In genomic region chr1:2304921-2305681, GRCh38 we compare ENCODE assay signal across 25 cellular contexts.
DNase-seq lines count a peak whose midpoint lies in the region; ATAC-seq and TF ChIP-seq lines count a peak whose summit lies in the region.
"Had no signal": no experiment of that assay in that cellular context is flagged by ENCODE, and none has a peak within 500 bp of the region (broad histone marks: within the 10 kb centered on the region; RNA-seq: fewer than 3 reads in every experiment).

No MANE protein-coding gene starts in this region.

- peaks cover 30% of the 10 kb centered on the region for H3K36me3 Mint-ChIP-seq in activated CD4-positive, alpha-beta T cell treated with anti-CD3 and anti-CD28 coated beads, Interleukin-2, amount 10 ng/mL, durations not matched to agents 7 days and 5 days (ENCODE audit: low read depth)

- CTCF ChIA-PET in activated CD4-positive, alpha-beta T cell treated with anti-CD3 and anti-CD28 coated beads, Interleukin-2, amount 10 ng/mL, durations not matched to agents 7 days and 5 days (lab: Charles Lee), result interaction anchor here (0.9 to 1.7 kb wide), 4 partner anchors 8 to 108 kb away, joined by 4 to 5 read pairs (median 4); no protein-coding TSS in a partner anchor

- peak overlapping the region; percentile 33 for H3K27ac Mint-ChIP-seq in activated CD4-positive, alpha-beta T cell treated with anti-CD3 and anti-CD28 coated beads, Interleukin-2, amount 10 ng/mL, durations not matched to agents 7 days and 5 days
- H3K27ac Mint-ChIP-seq: activated CD8-positive, alpha-beta memory T cell treated with anti-CD3 and anti-CD28 coated beads, Interleukin-2, amount 10 ng/mL, durations not matched to agents 7 days and 5 days had no signal

- H3K4me3 ChIP-seq in stomach smooth muscle (ENCODE audit: low read length in 2 of 2), result peak overlapping the region; percentile 25 to 29
- no peak overlapping the region for H3K4me3 ChIP-seq in upper lobe of right lung
- H3K4me3 ChIP-seq: ascending aorta, SJSA1, thyroid gland had no signal

- H3K4me1 ChIP-seq in stomach smooth muscle (ENCODE audit: control insufficient read depth, insufficient read depth, low read length) (peaks cover 51% of the 10 kb centered on the region), upper lobe of right lung (peaks cover 25% of the 10 kb centered on the region)
- H3K4me1 ChIP-seq: SJSA1 had no signal

- intact Hi-C loops in upper lobe of right lung (cut with DNase I), result loop anchor here (10.0 kb wide), 1 partner anchor 60 kb away; no protein-coding TSS in a partner anchor

- H3K27me3 Mint-ChIP-seq in activated CD4-positive, alpha-beta T cell treated with anti-CD3 and anti-CD28 coated beads, Interleukin-2, amount 10 ng/mL, durations not matched to agents 7 days and 5 days, result no peaks in the 10 kb centered on the region
- H3K27me3 Mint-ChIP-seq: activated CD8-positive, alpha-beta memory T cell treated with anti-CD3 and anti-CD28 coated beads, Interleukin-2, amount 10 ng/mL, durations not matched to agents 7 days and 5 days had no signal

- H3K4me3 Mint-ChIP-seq in activated CD4-positive, alpha-beta T cell treated with anti-CD3 and anti-CD28 coated beads, Interleukin-2, amount 10 ng/mL, durations not matched to agents 7 days and 5 days, result no peak overlapping the region
- H3K4me3 Mint-ChIP-seq: activated CD8-positive, alpha-beta memory T cell treated with anti-CD3 and anti-CD28 coated beads, Interleukin-2, amount 10 ng/mL, durations not matched to agents 7 days and 5 days; CD14-positive monocyte had no signal

- H3K9me3 Mint-ChIP-seq in activated CD4-positive, alpha-beta T cell treated with anti-CD3 and anti-CD28 coated beads, Interleukin-2, amount 10 ng/mL, durations not matched to agents 7 days and 5 days, result no peaks in the 10 kb centered on the region

- no peak overlapping the region for H3K9ac ChIP-seq in stomach smooth muscle (ENCODE audit: low read length in 2 of 2)

- peaks cover 33% of the 10 kb centered on the region in 2 donors for H3K36me3 ChIP-seq in stomach smooth muscle (ENCODE audit: control insufficient read depth in 2 of 2, insufficient read depth in 2 of 2, low read length in 2 of 2)
- peaks cover 62% of the 10 kb centered on the region for H3K36me3 ChIP-seq in upper lobe of right lung

- no peak for ATAC-seq in GM19452 (IDR thresholded peaks at IDR 0.05; ENCODE audit: unreplicated experiment)
- no peak for ATAC-seq in upper lobe of right lung
- ATAC-seq: activated CD4-positive, CD25-positive, alpha-beta regulatory T cell treated with anti-CD3 and anti-CD28 coated beads, Interleukin-2, amount 50 U/mL, for 24 hours; activated CD8-positive, alpha-beta memory T cell treated with anti-CD3 and anti-CD28 coated beads, Interleukin-2, amount 10 ng/mL, durations not matched to agents 7 days and 5 days had no signal

- TF ChIP-seq CTCF in upper lobe of right lung (IDR thresholded peaks at IDR 0.05), result no peak

- H3K27me3 ChIP-seq in stomach smooth muscle (ENCODE audit: control insufficient read depth in 1 of 2, insufficient read depth in 2 of 2, low read length in 2 of 2), result no peaks in the 10 kb centered on the region
- H3K27me3 ChIP-seq in upper lobe of right lung, result no peaks in the 10 kb centered on the region
- H3K27me3 ChIP-seq: ascending aorta, SJSA1, thyroid gland had no signal

- no peak for DNase-seq in activated CD4-positive, alpha-beta T cell treated with anti-CD3 and anti-CD28 coated beads, Interleukin-2, amount 10 ng/mL, durations not matched to agents 7 days and 5 days
- DNase-seq in activated CD4-positive, alpha-beta T cell treated with anti-CD3 and anti-CD28 coated beads, Interleukin-2, amount 50 U/mL, for 4 hours, result no peak
- DNase-seq in anterior cingulate cortex (lab: John Stamatoyannopoulos, UW) (peak in 38 of 58 donors; percentile 23 to 84 (median 59)), left kidney (ENCODE audit: low read depth, low spot score) (peak; percentile 68), DMS53 treated with DMSO at 0.1 percent for 48 hours (lab: John Stamatoyannopoulos, UW; ENCODE audit: unreplicated experiment) (no peak), upper lobe of right lung (no peak)
- DNase-seq: 8988T; activated CD8-positive, alpha-beta memory T cell treated with anti-CD3 and anti-CD28 coated beads, Interleukin-2, amount 10 ng/mL, durations not matched to agents 7 days and 5 days; activated effector memory CD4-positive, alpha-beta T cell treated with anti-CD3 and anti-CD28 coated beads, Interleukin-2, amount 50 U/mL, for 16 hours; DMS79; H7; KG1; mesendoderm; NCI-H2029; NCI-H526 treated with DMSO at 0.1 percent for 48 hours; stimulated activated CD4-positive, alpha-beta T cell treated with anti-CD3 and anti-CD28 coated beads, Interleukin-4, amount 100 ng/mL, for 4 hours; stimulated activated CD8-positive, alpha-beta memory T cell treated with anti-CD3 and anti-CD28 coated beads, Interleukin-4, amount 100 ng/mL, for 48 hours; thyroid gland had no signal

- H3K4me1 Mint-ChIP-seq in activated CD4-positive, alpha-beta T cell treated with anti-CD3 and anti-CD28 coated beads, Interleukin-2, amount 10 ng/mL, durations not matched to agents 7 days and 5 days, result peaks cover 28% of the 10 kb centered on the region

- H3K27ac ChIP-seq in stomach smooth muscle (ENCODE audit: low read length) (peak overlapping the region; percentile 55), upper lobe of right lung (no peak overlapping the region)
- H3K27ac ChIP-seq: ascending aorta, neutrophil, SJSA1, thyroid gland had no signal

- POLR2A ChIA-PET in activated CD4-positive, alpha-beta T cell treated with anti-CD3 and anti-CD28 coated beads, Interleukin-2, amount 10 ng/mL, durations not matched to agents 7 days and 5 days (lab: Charles Lee), result no interaction called here

- H3K9me3 ChIP-seq in stomach smooth muscle (ENCODE audit: control insufficient read depth in 2 of 2, low read length in 2 of 2) (no peaks in the 10 kb centered on the region), upper lobe of right lung (no peaks in the 10 kb centered on the region)
- H3K9me3 ChIP-seq: ascending aorta, neutrophil, SJSA1, thyroid gland had no signal

Comparison
In these comparisons a context has a peak if more than half of its experiments do, and no peak if none do; other contexts are left out.
1. DNase-seq: peak in anterior cingulate cortex (38 of 58) and left kidney (single experiment); none in activated CD4-positive, alpha-beta T cell treated with anti-CD3 and anti-CD28 coated beads, Interleukin-2, amount 10 ng/mL, durations not matched to agents 7 days and 5 days (single experiment), activated CD4-positive, alpha-beta T cell treated with anti-CD3 and anti-CD28 coated beads, Interleukin-2, amount 50 U/mL, for 4 hours (0 of 2), DMS53 treated with DMSO at 0.1 percent for 48 hours (single experiment) and upper lobe of right lung (single experiment).